In the genomic region with DNA sequence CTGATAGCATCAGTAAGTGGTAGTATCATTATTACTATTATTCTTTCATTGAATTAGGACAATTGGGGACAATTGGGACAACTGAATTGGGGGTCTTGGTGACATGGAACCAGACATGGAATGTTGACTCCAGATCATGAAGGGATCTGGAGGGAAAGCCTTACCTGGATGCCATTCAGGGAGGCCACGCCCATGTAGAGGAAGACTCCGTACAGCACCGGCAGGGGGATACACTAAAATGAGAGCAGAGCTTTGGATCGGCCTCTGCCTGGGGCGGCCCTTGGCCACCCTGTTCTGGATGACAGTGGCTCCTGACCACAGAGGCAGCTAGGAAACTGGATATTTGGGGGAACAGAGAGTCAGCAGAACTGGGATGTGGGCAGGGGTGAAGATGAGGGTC, we compare ENCODE assay signal across 23 cellular contexts. TPM values are rescaled to one million over a fixed set of nuclear protein-coding genes. Genes with fewer than 3 reads are reported as not detected.
DNase-seq lines count a peak whose midpoint lies in the region; ATAC-seq and TF ChIP-seq lines count a peak whose summit lies in the region.
"Had no signal": no experiment of that assay in that cellular context is flagged by ENCODE, and none has a peak within 500 bp of the region (broad histone marks: within the 10 kb centered on the region; RNA-seq: fewer than 3 reads in every experiment).

No MANE protein-coding gene starts in this region.

- peaks cover 6% of the 10 kb centered on the region for H3K4me1 ChIP-seq in foreskin keratinocyte
- H3K4me1 ChIP-seq in lower lobe of right lung: no peaks in the 10 kb centered on the region

- intact Hi-C loops in lower lobe of right lung (cut with DNase I): no loop called here

- peak; percentile 17 for ATAC-seq in foreskin keratinocyte
- ATAC-seq in lower lobe of right lung: no peak
- ATAC-seq: activated T-cell treated with anti-CD3 and anti-CD28 coated beads, Interleukin-2, amount 50 U/mL, for 4 hours; sciatic nerve; T-cell had no signal

- peak; percentile 8 for DNase-seq in COLO668 (lab: John Stamatoyannopoulos, UW; ENCODE audit: unreplicated experiment)
- peak; percentile 83 for DNase-seq in H7
- DNase-seq in foreskin keratinocyte: no peak
- DNase-seq in myocyte (ENCODE audit: low read depth): peak; percentile 40
- no peak for DNase-seq in stimulated activated naive CD4-positive, alpha-beta T cell treated with Interleukin-2 at 50 U/mL for 16 hours (lab: John Stamatoyannopoulos, UW)
- no peak for DNase-seq in activated naive CD4-positive, alpha-beta T cell (lab: John Stamatoyannopoulos, UW)
- no peak for DNase-seq in NCI-H1694 treated with DMSO at 0.1 percent for 48 hours (lab: John Stamatoyannopoulos, UW)
- no peak for DNase-seq in lower lobe of right lung
- DNase-seq: activated CD4-positive, alpha-beta T cell treated with anti-CD3 and anti-CD28 coated beads, Interleukin-2, amount 10 ng/mL, durations not matched to agents 7 days and 5 days; activated naive CD4-positive, alpha-beta T cell treated with Interleukin-2 at 50 U/mL for 16 hours; activated T-cell treated with anti-CD3 and anti-CD28 coated beads, Interleukin-2, amount 50 U/mL, for 4 hours; dermis blood vessel endothelial cell; foreskin fibroblast; Kasumi-1; mesenchymal stem cell; NCI-H1417 treated with DMSO at 0.1 percent for 48 hours; NCI-H446 treated with DMSO at 0.1 percent for 48 hours; RPMI8226; stimulated activated CD4-positive, alpha-beta T cell treated with anti-CD3 and anti-CD28 coated beads, Interleukin-12 subunit alpha, Interleukin-12 subunit beta, amount 100 ng/mL, for 4 hours; stimulated activated CD4-positive, alpha-beta T cell treated with anti-CD3 and anti-CD28 coated beads, Interleukin-4, amount 100 ng/mL, for 24 hours; T-cell had no signal

- H3K36me3 ChIP-seq in H7 (replicated peaks; ENCODE audit: control insufficient read depth, insufficient read depth, low read length): no peaks in the 10 kb centered on the region
- no peaks in the 10 kb centered on the region for H3K36me3 ChIP-seq in lower lobe of right lung

- no peaks in the 10 kb centered on the region for H3K27me3 ChIP-seq in H7 (ENCODE audit: control insufficient read depth, insufficient read depth, low read length)
- no peaks in the 10 kb centered on the region for H3K27me3 ChIP-seq in foreskin keratinocyte
- no peaks in the 10 kb centered on the region for H3K27me3 ChIP-seq in lower lobe of right lung (ENCODE audit: low read depth)
- H3K27me3 ChIP-seq: BLaER1 treated with 17β-estradiol and CSF1 and Interleukin-3, amounts not matched to agents 10 nM and 100 nM had no signal

- TF ChIP-seq CTCF in foreskin keratinocyte (conservative IDR thresholded peaks at IDR 0.05): no peak
- TF ChIP-seq CTCF in lower lobe of right lung (IDR thresholded peaks at IDR 0.05): no peak

- H3K4me3 ChIP-seq in H7 (ENCODE audit: insufficient read depth, low read depth, low read length): no peak overlapping the region
- H3K4me3 ChIP-seq in lower lobe of right lung: no peak overlapping the region
- H3K4me3 ChIP-seq: BLaER1 treated with 17β-estradiol and CSF1 and Interleukin-3, amounts not matched to agents 10 nM and 100 nM had no signal

- H3K27ac ChIP-seq in foreskin keratinocyte: no peak overlapping the region
- no peak overlapping the region for H3K27ac ChIP-seq in lower lobe of right lung
- H3K27ac ChIP-seq: BLaER1 treated with 17β-estradiol and CSF1 and Interleukin-3, amounts not matched to agents 10 nM and 100 nM had no signal

- H3K9me3 ChIP-seq in lower lobe of right lung: no peaks in the 10 kb centered on the region
- H3K9me3 ChIP-seq: BLaER1 treated with 17β-estradiol and CSF1 and Interleukin-3, amounts not matched to agents 10 nM and 100 nM had no signal

RNA-seq across cellular contexts. Expression of a gene that starts 29.2 kb away (rescaled TPM):
- 303 and 311 TPM in 2 replicates for total RNA-seq in H7 (2014; rRNA removed; shearing (Covaris generic))
- total RNA-seq in foreskin keratinocyte (121 and 154 TPM in 2 replicates), myocyte (52.9 and 66.1 TPM in 2 replicates), lower lobe of right lung (54.7 TPM)
- polyA plus RNA-seq in foreskin keratinocyte: 85.6 and 90.9 TPM in 2 replicates
- 128 TPM for polyA plus RNA-seq in myocyte (2012)

RNA-seq across cellular contexts. Expression of a gene that starts 49.0 kb away (rescaled TPM):
- total RNA-seq in H7 (2014; rRNA removed; shearing (Covaris generic)): 75.5 and 84.6 TPM in 2 replicates
- total RNA-seq in foreskin keratinocyte: 113 and 116 TPM in 2 replicates
- 32.8 and 39.5 TPM in 2 replicates for polyA plus RNA-seq in foreskin keratinocyte
- total RNA-seq in myocyte: 94.5 and 96.9 TPM in 2 replicates
- polyA plus RNA-seq in myocyte (2012): 26.2 TPM
- total RNA-seq in lower lobe of right lung: 146 TPM

Comparison
In these comparisons a context has a peak if more than half of its experiments do, and no peak if none do; other contexts are left out.
1. DNase-seq: peak in COLO668 (single experiment), H7 (single experiment) and myocyte (single experiment); none in foreskin keratinocyte (0 of 2), stimulated activated naive CD4-positive, alpha-beta T cell treated with Interleukin-2 at 50 U/mL for 16 hours (single experiment), activated naive CD4-positive, alpha-beta T cell (0 of 4), NCI-H1694 treated with DMSO at 0.1 percent for 48 hours (single experiment) and lower lobe of right lung (single experiment).